Comparison of ENCODE assay signal across 8 cellular contexts in genomic region chr2:199861116-199861774, GRCh38. TPM values are rescaled to one million over a fixed set of nuclear protein-coding genes. Genes with fewer than 3 reads are reported as not detected.
DNase-seq lines count a peak whose midpoint lies in the region; FAIRE-seq and TF ChIP-seq lines count a peak whose summit lies in the region.

No MANE protein-coding gene starts in this region.

- FAIRE-seq in G401.6 (lab: Jason Lieb, UNC), result peak; percentile 96

- H3K27me3 ChIP-seq in suprapubic skin, result peaks cover 7% of the 10 kb centered on the region

- DNase-seq in NAMALWA (ENCODE audit: low spot score) (peak; percentile 55), astrocyte of the spinal cord (ENCODE audit: low read depth, low spot score) (peak; percentile 43), lung microvascular endothelial cell (ENCODE audit: low read depth in 2 of 2) (peak; percentile 31 to 47), coronary artery (ENCODE audit: low spot score) (no peak), suprapubic skin (ENCODE audit: low spot score in 2 of 2) (no peak)
- no peak for DNase-seq in stimulated activated CD4-positive, alpha-beta T cell treated with anti-CD3 and anti-CD28 coated beads, Interleukin-1b, Interleukin-23, amount 100 ng/mL, for 48 hours
- no peak for DNase-seq in stimulated activated naive CD4-positive, alpha-beta T cell (lab: John Stamatoyannopoulos, UW)

- no peaks in the 10 kb centered on the region for H3K9me3 ChIP-seq in suprapubic skin

- no peak for TF ChIP-seq EP300 in suprapubic skin (IDR thresholded peaks at IDR 0.05)

- in situ Hi-C loops in astrocyte of the spinal cord (cut with HindIII; ENCODE audit: low sequenced_read_pairs), result no loop called here

- H3K27ac ChIP-seq in coronary artery, result no peak overlapping the region
- H3K27ac ChIP-seq in suprapubic skin, result no peak overlapping the region

- TF ChIP-seq CTCF in astrocyte of the spinal cord (IDR thresholded peaks at IDR 0.05; ENCODE audit: low read depth, low read length), result peak; percentile 62
- TF ChIP-seq CTCF in coronary artery (IDR thresholded peaks at IDR 0.05), result no peak
- peak in 1 of 2 donors; percentile 48 for TF ChIP-seq CTCF in suprapubic skin (IDR thresholded peaks at IDR 0.05)

- H3K4me3 ChIP-seq in astrocyte of the spinal cord (ENCODE audit: low read depth, low read length) (no peak overlapping the region), coronary artery (no peak overlapping the region), suprapubic skin (no peak overlapping the region)

- H3K4me1 ChIP-seq in suprapubic skin, result no peaks in the 10 kb centered on the region

- TF ChIP-seq POLR2A in suprapubic skin (IDR thresholded peaks at IDR 0.05), result no peak

- WGBS in suprapubic skin, result 19% methylated on average over 5 of the region's 5 CpGs

- no peaks in the 10 kb centered on the region for H3K36me3 ChIP-seq in suprapubic skin

RNA-seq across cellular contexts. Expression of gene FTCDNL1, which starts 10.3 kb away (rescaled TPM):
- total RNA-seq in lung microvascular endothelial cell (0.40 and 0.44 TPM in 2 replicates), suprapubic skin (1 to 10 TPM; 2.8 to 7.3 (median 5.5) TPM)

RNA-seq across cellular contexts. Expression of gene C2orf69, which starts 49.8 kb away (rescaled TPM):
- total RNA-seq in lung microvascular endothelial cell, result 6.3 TPM in 2 replicates
- 10 to 100 TPM; 10.9 to 15.5 (median 11.7) TPM for total RNA-seq in suprapubic skin

Comparison
In these comparisons a context has a peak if more than half of its experiments do, and no peak if none do; other contexts are left out.
1. DNase-seq: peak in NAMALWA (single experiment), astrocyte of the spinal cord (single experiment) and lung microvascular endothelial cell (2 of 2); none in stimulated activated CD4-positive, alpha-beta T cell treated with anti-CD3 and anti-CD28 coated beads, Interleukin-1b, Interleukin-23, amount 100 ng/mL, for 48 hours (single experiment), stimulated activated naive CD4-positive, alpha-beta T cell (0 of 6), coronary artery (single experiment) and suprapubic skin (0 of 2).